16 cellular contexts compared by ENCODE assay signal in the genomic region with DNA sequence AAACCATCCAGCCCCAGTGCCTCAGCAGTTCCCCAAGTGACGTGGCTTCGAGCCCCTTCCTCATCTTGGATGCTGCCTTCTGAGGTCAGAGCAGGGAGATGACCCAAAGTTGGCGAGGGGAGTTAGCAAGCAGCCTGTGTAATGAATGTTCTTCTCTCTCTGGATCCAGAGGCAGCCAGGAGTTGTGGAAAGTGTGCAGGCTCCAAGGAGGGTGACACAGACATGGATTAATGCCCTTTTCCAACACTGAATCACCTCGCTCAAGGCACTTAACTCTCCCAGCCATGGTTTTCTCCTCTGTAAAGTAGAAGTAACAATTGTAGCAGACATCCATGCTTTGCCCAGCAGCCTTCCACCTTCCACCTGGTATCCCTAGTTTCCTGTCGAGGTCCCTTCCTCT.
"Had no signal": no experiment of that assay in that cellular context is flagged by ENCODE, and none has a peak within 500 bp of the region (broad histone marks: within the 10 kb centered on the region; RNA-seq: fewer than 3 reads in every experiment).

No MANE protein-coding gene starts in this region.

- H3K36me3 Mint-ChIP-seq: naive thymus-derived CD4-positive, alpha-beta T cell had no signal

- H3K4me1 Mint-ChIP-seq: activated CD4-positive, alpha-beta T cell treated with anti-CD3 and anti-CD28 coated beads, Interleukin-2, amount 10 ng/mL, durations not matched to agents 7 days and 5 days; naive thymus-derived CD4-positive, alpha-beta T cell had no signal

- H3K9me3 Mint-ChIP-seq: activated CD4-positive, alpha-beta T cell treated with anti-CD3 and anti-CD28 coated beads, Interleukin-2, amount 10 ng/mL, durations not matched to agents 7 days and 5 days; activated T-helper 1 cell treated with anti-CD3 and anti-CD28 coated beads, Interleukin-12 subunit alpha, Interleukin-12 subunit beta, Interleukin-2, Interleukin-4 antibody, amounts not matched to agents 30 ng/mL and 10 ng/mL and 1 ng/mL, durations not matched to agents 14 hours and 24 hours and 36 hours; dendritic cell treated with granulocyte-macrophage colony-stimulating factor and Interleukin-4, amounts not matched to agents 40 ng/mL and 50 ng/mL, for 4 days had no signal

- H3K9me3 ChIP-seq: ascending aorta, breast epithelium, gastrocnemius medialis, heart right ventricle, upper lobe of left lung had no signal

- H3K27ac ChIP-seq: ascending aorta, breast epithelium, gastrocnemius medialis, heart right ventricle, upper lobe of left lung had no signal

- H3K27me3 ChIP-seq: ascending aorta, upper lobe of left lung had no signal

- ATAC-seq: gastrocnemius medialis; heart right ventricle; naive thymus-derived CD4-positive, alpha-beta T cell; right cardiac atrium; stimulated activated naive CD8-positive, alpha-beta T cell treated with anti-CD3 and anti-CD28 coated beads, Interleukin-15, Interleukin-2, amounts not matched to agents 100 U/mL and 50 U/mL, for 24 hours had no signal

- H3K4me3 ChIP-seq: ascending aorta, breast epithelium, gastrocnemius medialis, heart right ventricle, upper lobe of left lung had no signal

- H3K36me3 ChIP-seq: ascending aorta, breast epithelium, gastrocnemius medialis, heart right ventricle, upper lobe of left lung had no signal

- H3K4me1 ChIP-seq: ascending aorta, breast epithelium, gastrocnemius medialis, heart right ventricle, upper lobe of left lung had no signal

- H3K4me3 Mint-ChIP-seq: activated CD4-positive, alpha-beta T cell treated with anti-CD3 and anti-CD28 coated beads, Interleukin-2, amount 10 ng/mL, durations not matched to agents 7 days and 5 days; activated T-helper 1 cell treated with anti-CD3 and anti-CD28 coated beads, Interleukin-12 subunit alpha, Interleukin-12 subunit beta, Interleukin-2, Interleukin-4 antibody, amounts not matched to agents 30 ng/mL and 10 ng/mL and 1 ng/mL, durations not matched to agents 14 hours and 24 hours and 36 hours; dendritic cell treated with granulocyte-macrophage colony-stimulating factor and Interleukin-4, amounts not matched to agents 40 ng/mL and 50 ng/mL, for 4 days; naive thymus-derived CD4-positive, alpha-beta T cell had no signal

- DNase-seq: activated CD4-positive, alpha-beta T cell treated with anti-CD3 and anti-CD28 coated beads, Interleukin-2, amount 10 ng/mL, durations not matched to agents 7 days and 5 days; activated CD8-positive, alpha-beta memory T cell treated with anti-CD3 and anti-CD28 coated beads, Interleukin-2, amount 50 U/mL, for 48 hours; activated naive CD4-positive, alpha-beta T cell; cerebellar nuclear complex; effector memory CD4-positive, alpha-beta T cell; gastrocnemius medialis; heart right ventricle; naive thymus-derived CD4-positive, alpha-beta T cell; right cardiac atrium; small intestine; stimulated activated naive CD8-positive, alpha-beta T cell treated with anti-CD3 and anti-CD28 coated beads, Interleukin-15, Interleukin-2, amounts not matched to agents 100 U/mL and 50 U/mL, for 24 hours; upper lobe of left lung had no signal

- H3K27ac Mint-ChIP-seq: activated CD4-positive, alpha-beta T cell treated with anti-CD3 and anti-CD28 coated beads, Interleukin-2, amount 10 ng/mL, durations not matched to agents 7 days and 5 days; activated T-helper 1 cell treated with anti-CD3 and anti-CD28 coated beads, Interleukin-12 subunit alpha, Interleukin-12 subunit beta, Interleukin-2, Interleukin-4 antibody, amounts not matched to agents 30 ng/mL and 10 ng/mL and 1 ng/mL, durations not matched to agents 14 hours and 24 hours and 36 hours; dendritic cell treated with granulocyte-macrophage colony-stimulating factor and Interleukin-4, amounts not matched to agents 40 ng/mL and 50 ng/mL, for 4 days; naive thymus-derived CD4-positive, alpha-beta T cell had no signal
